34 cellular contexts compared by ENCODE assay signal in genomic region chr4:87904627-87905026, GRCh38.
"Had no signal": no experiment of that assay in that cellular context is flagged by ENCODE, and none has a peak within 500 bp of the region (broad histone marks: within the 10 kb centered on the region; RNA-seq: fewer than 3 reads in every experiment).

No MANE protein-coding gene starts in this region.

- H3K27me3 ChIP-seq: adrenal gland, body of pancreas, breast epithelium, Peyer's patch had no signal

- H3K36me3 ChIP-seq: adrenal gland, breast epithelium, Peyer's patch had no signal

- ATAC-seq: activated CD8-positive, alpha-beta T cell treated with anti-CD3 and anti-CD28 coated beads for 36 hours; activated naive CD4-positive, alpha-beta T cell treated with anti-CD3 and anti-CD28 coated beads, Interleukin-2, amount 50 U/mL, for 72 hours; body of pancreas; PC-3; Right ventricle myocardium inferior; SK-N-SH treated with all-trans-retinoic acid at 6 μM for 48 hours; T-cell; T-helper 17 cell had no signal

- DNase-seq: activated CD4-positive, alpha-beta T cell treated with anti-CD3 and anti-CD28 coated beads for 1 hour; activated CD4-positive, alpha-beta T cell treated with anti-CD3 and anti-CD28 coated beads for 48 hours; activated CD4-positive, CD25-positive, alpha-beta regulatory T cell; activated CD8-positive, alpha-beta T cell treated with anti-CD3 and anti-CD28 coated beads for 36 hours; activated gamma-delta T cell treated with Interleukin-2 at 50 U/mL for 16 hours; activated naive CD4-positive, alpha-beta T cell treated with anti-CD3 and anti-CD28 coated beads for 36 hours; activated T-cell treated with anti-CD3 and anti-CD28 coated beads, Interleukin-2, amount 50 U/mL, for 24 hours; adrenal gland; body of pancreas; Karpas-422; KBM-7; NCI-H1105 treated with DMSO at 0.1 percent for 48 hours; NCI-H1436 treated with DMSO at 0.1 percent for 48 hours; NCI-H1694 treated with DMSO at 0.1 percent for 48 hours; NCI-H2029 treated with DMSO at 0.1 percent for 48 hours; NCI-H2107; NCI-H2171; NCI-H510A; NCI-H526; NCI-H748 treated with DMSO at 0.1 percent for 48 hours; NK-92 treated with Interleukin-12 subunit alpha and Interleukin-12 subunit beta, amount 100 ng/mL, for 24 hours; PC-3; Peyer's patch; SIG-M5; T-cell; T-helper 17 cell; T-helper 9 cell had no signal

- H3K4me3 ChIP-seq: adrenal gland, body of pancreas, breast epithelium, Peyer's patch had no signal

- H3K9me3 ChIP-seq: adrenal gland, body of pancreas, breast epithelium, Peyer's patch had no signal

- H3K4me1 ChIP-seq: adrenal gland, breast epithelium, Peyer's patch had no signal

- H3K27ac ChIP-seq: adrenal gland, body of pancreas, breast epithelium, Peyer's patch, RWPE1, VCaP had no signal

- FAIRE-seq: astrocyte had no signal
